In genomic region chr14:73153272-73153671, GRCh38 we compare ENCODE assay signal across 1 cellular context.
TF ChIP-seq lines count a peak whose summit lies in the region.

No MANE protein-coding gene starts in this region.

TF ChIP-seq in SK-N-SH treated with all-trans-retinoic acid at 6 μM for 48 hours, 23 proteins besides CTCF, POLR2A, EP300 and RAD21 (continued from another document):
- no peak for TF ChIP-seq BACH2 (CRISPR knock-in tag; IDR thresholded peaks at IDR 0.05; ENCODE audit: borderline replicate concordance)
- TF ChIP-seq ZNF565 (CRISPR knock-in tag; conservative IDR thresholded peaks at IDR 0.05; ENCODE audit: low read depth): no peak
- TF ChIP-seq ZNF8 (CRISPR knock-in tag; IDR thresholded peaks at IDR 0.05): no peak
- TF ChIP-seq GLIS3 (CRISPR knock-in tag; IDR thresholded peaks at IDR 0.05): no peak
- TF ChIP-seq OSR1 (CRISPR knock-in tag; IDR thresholded peaks at IDR 0.05): no peak
- TF ChIP-seq RARB (CRISPR knock-in tag; IDR thresholded peaks at IDR 0.05): no peak
- TF ChIP-seq ISL1 (CRISPR knock-in tag; IDR thresholded peaks at IDR 0.05): no peak
- TF ChIP-seq PATZ1 (CRISPR knock-in tag; IDR thresholded peaks at IDR 0.05; ENCODE audit: borderline replicate concordance): no peak
- TF ChIP-seq SNAI2 (CRISPR knock-in tag; IDR thresholded peaks at IDR 0.05): no peak
- no peak for TF ChIP-seq TCF4 (CRISPR knock-in tag; IDR thresholded peaks at IDR 0.05; ENCODE audit: borderline replicate concordance)
